ENCODE assay signal across 21 cellular contexts in genomic region chr4:184110452-184110851, GRCh38.
DNase-seq lines count a peak whose midpoint lies in the region; ATAC-seq, FAIRE-seq and TF ChIP-seq lines count a peak whose summit lies in the region.
"Had no signal": no experiment of that assay in that cellular context is flagged by ENCODE, and none has a peak within 500 bp of the region (broad histone marks: within the 10 kb centered on the region; RNA-seq: fewer than 3 reads in every experiment).

No MANE protein-coding gene starts in this region.

- BruUV-seq in K562 (replicated peaks; lab: Mats Ljungman, UMichigan) = no TSS peak

- WGBS in K562 (ENCODE audit: insufficient coverage, low coverage, missing lambda C conversion rate) = 0% methylated on average over 3 of the region's 3 CpGs
- 85% methylated on average over 3 of the region's 3 CpGs for WGBS in esophagus muscularis mucosa

- H3K4me3 ChIP-seq in HEK293 (ENCODE audit: low read depth, low read length) (no peak overlapping the region), K562 (no peak overlapping the region), esophagus muscularis mucosa (no peak overlapping the region)
- H3K4me3 ChIP-seq: A549; BLaER1 treated with 17β-estradiol and CSF1 and Interleukin-3, amounts not matched to agents 10 nM and 100 nM had no signal

- no peak overlapping the region for H3K9ac ChIP-seq in K562 (ENCODE audit: insufficient read depth in 1 of 2, low read depth in 2 of 2, low read length in 2 of 2)
- H3K9ac ChIP-seq: BLaER1 treated with 17β-estradiol and CSF1 and Interleukin-3, amounts not matched to agents 10 nM and 100 nM had no signal

- TF ChIP-seq POLR2A in K562 (conservative IDR thresholded peaks at IDR 0.05) (no peak), esophagus muscularis mucosa (IDR thresholded peaks at IDR 0.05; ENCODE audit: low read depth) (no peak)

- no peak overlapping the region for H2AFZ ChIP-seq in K562 (ENCODE audit: low read depth, low read length)

- no peaks in the 10 kb centered on the region for H3K79me2 ChIP-seq in K562 (ENCODE audit: control insufficient read depth, insufficient read depth, low read length)

- H3K4me1 ChIP-seq in HEK293 (ENCODE audit: control insufficient read depth, insufficient read depth, low read length) (no peaks in the 10 kb centered on the region), K562 (replicated peaks in 1 of 2; ENCODE audit: control insufficient read depth in 2 of 2, insufficient read depth in 2 of 2, low read length in 2 of 2) (no peaks in the 10 kb centered on the region), esophagus muscularis mucosa (no peaks in the 10 kb centered on the region)
- H3K4me1 ChIP-seq: A549, Caco-2 had no signal

- CTCF ChIA-PET in HEK293 (lab: Yijun Ruan, JAX) (interaction anchor here (0.7 kb wide), 1 partner anchor 10 kb away, joined by 4 read pairs; no protein-coding TSS in a partner anchor), K562 (lab: Yijun Ruan, JAX; ENCODE audit: low intra/inter-chr PET ratio) (no interaction called here)

- 0 out of 2 replicates have a peak, but pooled peaks cover under 1% of the 10 kb centered on the region for H4K20me1 ChIP-seq in K562 (replicated peaks; ENCODE audit: control insufficient read depth, insufficient read depth, low read length)
- H4K20me1 ChIP-seq: BLaER1 treated with 17β-estradiol and CSF1 and Interleukin-3, amounts not matched to agents 10 nM and 100 nM had no signal

- H3K4me2 ChIP-seq in K562 (ENCODE audit: insufficient read depth, low read length) = no peak overlapping the region
- H3K4me2 ChIP-seq: A549; BLaER1 treated with 17β-estradiol and CSF1 and Interleukin-3, amounts not matched to agents 10 nM and 100 nM had no signal

- TF ChIP-seq EP300 in K562 (IDR thresholded peaks at IDR 0.05; ENCODE audit: low read length) = no peak
- no peak for TF ChIP-seq EP300 in esophagus muscularis mucosa (IDR thresholded peaks at IDR 0.05)

- TF ChIP-seq RAD21 in K562 (CRISPR knock-in tag; conservative IDR thresholded peaks at IDR 0.05 in 1 of 2, IDR thresholded peaks at IDR 0.05 in 1 of 2) = no peak

- TF ChIP-seq CTCF in HEK293 (tag by site-specific recombination; IDR thresholded peaks at IDR 0.05) = no peak
- TF ChIP-seq CTCF in K562 (IDR thresholded peaks at IDR 0.05 in 2 of 3, conservative IDR thresholded peaks at IDR 0.05 in 1 of 3; ENCODE audit: insufficient read depth in 2 of 3, low read depth in 1 of 3, low read length in 3 of 3) = no peak
- TF ChIP-seq CTCF in esophagus muscularis mucosa (IDR thresholded peaks at IDR 0.05) = no peak

- H3K9me1 ChIP-seq in K562 (ENCODE audit: control insufficient read depth, insufficient read depth, low read length) = no peaks in the 10 kb centered on the region

- no peak for FAIRE-seq in K562 (lab: Jason Lieb, UNC)
- FAIRE-seq: A549, D721Med, G401.6, GM12891, GM19239 had no signal

- H3K36me3 ChIP-seq in HEK293 (ENCODE audit: control insufficient read depth in 2 of 2, insufficient read depth in 1 of 2, low read length in 2 of 2) = no peaks in the 10 kb centered on the region
- H3K36me3 ChIP-seq in K562 (ENCODE audit: control insufficient read depth, insufficient read depth, low read length) = no peaks in the 10 kb centered on the region
- no peaks in the 10 kb centered on the region for H3K36me3 ChIP-seq in esophagus muscularis mucosa
- H3K36me3 ChIP-seq: BLaER1 treated with 17β-estradiol and CSF1 and Interleukin-3, amounts not matched to agents 10 nM and 100 nM had no signal

- H3K9me3 ChIP-seq in HEK293 (ENCODE audit: control insufficient read depth, insufficient read depth, low read depth, low read length) (no peaks in the 10 kb centered on the region), K562 (replicated peaks; ENCODE audit: control insufficient read depth, insufficient read depth, low read depth, low read length) (no peaks in the 10 kb centered on the region), esophagus muscularis mucosa (no peaks in the 10 kb centered on the region)
- H3K9me3 ChIP-seq: A549, Caco-2 had no signal

- H3K27me3 ChIP-seq in K562 (ENCODE audit: control insufficient read depth in 2 of 2, insufficient read depth in 2 of 2, low read length in 2 of 2) = peaks cover 13 to 54% of the 10 kb centered on the region in 2 experiments
- no peaks in the 10 kb centered on the region for H3K27me3 ChIP-seq in esophagus muscularis mucosa
- H3K27me3 ChIP-seq: BLaER1 treated with 17β-estradiol and CSF1 and Interleukin-3, amounts not matched to agents 10 nM and 100 nM had no signal

- DNase-seq in K562 (ENCODE audit: extremely low read depth in 1 of 4, low spot score in 3 of 4) (no peak), esophagus muscularis mucosa (ENCODE audit: extremely low spot score) (peak; percentile 31)
- DNase-seq in activated T-cell treated with anti-CD3 and anti-CD28 coated beads, Interleukin-2, amount 50 U/mL, for 1 hour = no peak
- DNase-seq: AML-193; Caco-2; Calu3; CD4-positive, alpha-beta T cell; CD8-positive, alpha-beta T cell; DMS79 treated with DMSO at 0.1 percent for 48 hours; GF-D8 had no signal

- in situ Hi-C loops in K562 (cut with MboI) = no loop called here

- POLR2A ChIA-PET in HEK293 (lab: Yijun Ruan, JAX) = no interaction called here
- POLR2A ChIA-PET in K562 (lab: Yijun Ruan, JAX) = no interaction called here

- ATAC-seq in K562 (no peak), GM21381 (IDR thresholded peaks at IDR 0.05; ENCODE audit: unreplicated experiment) (no peak), HG02798 (IDR thresholded peaks at IDR 0.05; ENCODE audit: poor library complexity, unreplicated experiment) (no peak)
- ATAC-seq: A549; CD8-positive, alpha-beta T cell had no signal

- intact Hi-C loops in K562 (cut with micrococcal nuclease) = no loop called here
- intact Hi-C loops in esophagus muscularis mucosa (cut with DNase I) = no loop called here

- no peak overlapping the region for H3K27ac ChIP-seq in HEK293 (ENCODE audit: extremely low read depth, low read depth, low read length)
- no peak overlapping the region for H3K27ac ChIP-seq in K562 (ENCODE audit: extremely low read depth, low read depth, low read length)
- H3K27ac ChIP-seq in esophagus muscularis mucosa (replicated peaks in 1 of 4) = no peak overlapping the region
- H3K27ac ChIP-seq: 22Rv1; A549; BLaER1 treated with 17β-estradiol and CSF1 and Interleukin-3, amounts not matched to agents 10 nM and 100 nM; C4-2B had no signal

TF ChIP-seq in HEK293, 187 proteins besides CTCF, POLR2A, EP300 and RAD21 (continues in another document):
- no peak for TF ChIP-seq SP2 (tag by site-specific recombination; IDR thresholded peaks at IDR 0.05)
- no peak for TF ChIP-seq PRDM6 (tag by site-specific recombination; IDR thresholded peaks at IDR 0.05)
- TF ChIP-seq ZNF404 (tag by site-specific recombination; IDR thresholded peaks at IDR 0.05) = no peak
- no peak for TF ChIP-seq ZNF660 (tag by site-specific recombination; IDR thresholded peaks at IDR 0.05)
- no peak for TF ChIP-seq ZNF350 (tag by site-specific recombination; IDR thresholded peaks at IDR 0.05)
- no peak for TF ChIP-seq ZNF37A (tag by site-specific recombination; IDR thresholded peaks at IDR 0.05)
- TF ChIP-seq SETDB1 (IDR thresholded peaks at IDR 0.05; ENCODE audit: insufficient read length, low read length) = peak; percentile 63
- no peak for TF ChIP-seq ZFP3 (tag by site-specific recombination; IDR thresholded peaks at IDR 0.05; ENCODE audit: low read depth)

TF ChIP-seq in K562, 482 proteins besides CTCF, POLR2A, EP300 and RAD21:
- no peak for TF ChIP-seq MED1 (CRISPR knock-in tag; IDR thresholded peaks at IDR 0.05; ENCODE audit: borderline replicate concordance)
- TF ChIP-seq ZNF121 (CRISPR knock-in tag; conservative IDR thresholded peaks at IDR 0.05) = no peak
- TF ChIP-seq RBM25 (IDR thresholded peaks at IDR 0.05; ENCODE audit: low read depth, low read length, severe bottlenecking) = peak; percentile 88

Comparison
In these comparisons a context has a peak if more than half of its experiments do, and no peak if none do; other contexts are left out.
1. Of the 44 proteins assayed by ChIP-seq in both K562 and HEK293: peak only in K562: none; only in HEK293: SETDB1; in both: none; in neither: 43.